In genomic region chr15:31343831-31344230, GRCh38 we compare ENCODE assay signal across 1 cellular context.
TF ChIP-seq lines count a peak whose summit lies in the region.

No MANE protein-coding gene starts in this region.

TF ChIP-seq in GM12878, 131 proteins besides CTCF, POLR2A, EP300 and RAD21 (continued from another document):
- TF ChIP-seq PKNOX1 (IDR thresholded peaks at IDR 0.05) (0 out of 2 replicates have a peak, but pooled peaks have one; percentile 17), TCF3 (IDR thresholded peaks at IDR 0.05; ENCODE audit: borderline replicate concordance, insufficient read depth, low read depth, low read length) (no peak)
